In genomic region chr3:98754483-98754882, GRCh38 we compare ENCODE assay signal across 17 cellular contexts. TPM values are rescaled to one million over a fixed set of nuclear protein-coding genes. Genes with fewer than 3 reads are reported as not detected.
"Had no signal": no experiment of that assay in that cellular context is flagged by ENCODE, and none has a peak within 500 bp of the region (broad histone marks: within the 10 kb centered on the region; RNA-seq: fewer than 3 reads in every experiment).

No MANE protein-coding gene starts in this region.

- H3K36me3 ChIP-seq: breast epithelium, neural progenitor cell, ovary, transverse colon, vagina had no signal

- H3K9ac ChIP-seq: neural progenitor cell had no signal

- H2AFZ ChIP-seq: neural progenitor cell had no signal

- H3K27ac ChIP-seq: breast epithelium, epithelial cell of prostate, neural progenitor cell, ovary, transverse colon, vagina had no signal

- H3K4me2 ChIP-seq: neural progenitor cell had no signal

- H3K9me3 ChIP-seq: breast epithelium, ovary, transverse colon, vagina had no signal

- H3K27me3 ChIP-seq: breast epithelium, neural progenitor cell, ovary, transverse colon, vagina had no signal

- H3K4me1 ChIP-seq: breast epithelium, transverse colon, vagina had no signal

- ATAC-seq: left colon; stimulated activated memory B cell treated with anti-CD40 and anti-IgM and Interleukin-4, amounts not matched to agents 10 μg/mL and 1 μg/mL and 100 μg/mL, for 72 hours had no signal

- H3K4me3 ChIP-seq: breast epithelium, neural progenitor cell, ovary, transverse colon, vagina had no signal

- DNase-seq: activated CD4-positive, CD25-positive, alpha-beta regulatory T cell treated with anti-CD3 and anti-CD28 coated beads, Interleukin-2, amount 50 U/mL, for 72 hours; activated naive CD4-positive, alpha-beta T cell; activated naive CD8-positive, alpha-beta T cell treated with anti-CD3 and anti-CD28 coated beads, Interleukin-2, amount 10 ng/mL, durations not matched to agents 7 days and 5 days; anterior cingulate cortex; foreskin melanocyte; head of caudate nucleus; left colon; ovary; stimulated activated CD4-positive, alpha-beta T cell treated with anti-CD3 and anti-CD28 coated beads, Interleukin-2, amount 100 ng/mL, for 48 hours; T1000; transverse colon had no signal

RNA-seq across cellular contexts. Expression of gene ST3GAL6, which starts 8.7 kb away (rescaled TPM):
- total RNA-seq: activated CD8-positive, alpha-beta memory T cell treated with anti-CD3 and anti-CD28 coated beads for 36 hours had no signal
